26 cellular contexts compared by ENCODE assay signal in genomic region chr6:53418288-53418687, GRCh38.
"Had no signal": no experiment of that assay in that cellular context is flagged by ENCODE, and none has a peak within 500 bp of the region (broad histone marks: within the 10 kb centered on the region; RNA-seq: fewer than 3 reads in every experiment).

No MANE protein-coding gene starts in this region.

- H2AFZ ChIP-seq: hepatocyte, parathyroid adenoma had no signal

- H3K9me3 Mint-ChIP-seq: endodermal cell; naive thymus-derived CD8-positive, alpha-beta T cell; stimulated activated naive B cell treated with anti-CD40 and anti-IgM and Interleukin-4, amounts not matched to agents 10 μg/mL and 1 μg/mL and 100 μg/mL, for 72 hours; stimulated activated naive CD8-positive, alpha-beta T cell treated with anti-CD3 and anti-CD28 coated beads, Interleukin-15, amount 100 ng/mL, for 72 hours had no signal

- H3K36me3 Mint-ChIP-seq: naive thymus-derived CD8-positive, alpha-beta T cell; stimulated activated naive B cell treated with anti-CD40 and anti-IgM and Interleukin-4, amounts not matched to agents 10 μg/mL and 1 μg/mL and 100 μg/mL, for 72 hours had no signal

- H3K27me3 Mint-ChIP-seq: stimulated activated naive B cell treated with anti-CD40 and anti-IgM and Interleukin-4, amounts not matched to agents 10 μg/mL and 1 μg/mL and 100 μg/mL, for 72 hours had no signal

- H3K27ac ChIP-seq: coronary artery, esophagus muscularis mucosa, hepatocyte, parathyroid adenoma, prostate gland, spleen, thoracic aorta, transverse colon had no signal

- H3K4me2 ChIP-seq: hepatocyte had no signal

- H3K4me1 Mint-ChIP-seq: endodermal cell; naive thymus-derived CD8-positive, alpha-beta T cell; stimulated activated naive B cell treated with anti-CD40 and anti-IgM and Interleukin-4, amounts not matched to agents 10 μg/mL and 1 μg/mL and 100 μg/mL, for 72 hours; stimulated activated naive CD8-positive, alpha-beta T cell treated with anti-CD3 and anti-CD28 coated beads, Interleukin-15, amount 100 ng/mL, for 72 hours had no signal

- H3K27me3 ChIP-seq: esophagus muscularis mucosa, hepatocyte, spleen, transverse colon had no signal

- H3K4me1 ChIP-seq: esophagus muscularis mucosa, parathyroid adenoma, prostate gland, spleen, transverse colon had no signal

- ATAC-seq: left ventricle myocardium superior; naive thymus-derived CD8-positive, alpha-beta T cell; sciatic nerve; stimulated activated naive B cell treated with anti-CD40 and anti-IgM and Interleukin-4, amounts not matched to agents 10 μg/mL and 1 μg/mL and 100 μg/mL, for 72 hours; stimulated activated naive CD8-positive, alpha-beta T cell treated with anti-CD3 and anti-CD28 coated beads, Interleukin-15, amount 100 ng/mL, for 72 hours had no signal

- DNase-seq: central memory CD4-positive, alpha-beta T cell; effector CD4-positive, alpha-beta T cell; endodermal cell; foreskin melanocyte; head of caudate nucleus; kidney; left cardiac atrium; left ventricle myocardium superior; mesendoderm; naive thymus-derived CD8-positive, alpha-beta T cell; retina; spleen; stimulated activated CD4-positive, alpha-beta T cell treated with anti-CD3 and anti-CD28 coated beads, Interleukin-15, amount 100 ng/mL, for 24 hours; stimulated activated CD4-positive, alpha-beta T cell treated with anti-CD3 and anti-CD28 coated beads, Interleukin-1b, Interleukin-23, amount 100 ng/mL, for 48 hours; stimulated activated CD4-positive, alpha-beta T cell treated with anti-CD3 and anti-CD28 coated beads, Interleukin-4, amount 100 ng/mL, for 24 hours; stimulated activated naive B cell treated with anti-CD40 and anti-IgM and Interleukin-4, amounts not matched to agents 10 μg/mL and 1 μg/mL and 100 μg/mL, for 72 hours; stimulated activated naive CD8-positive, alpha-beta T cell treated with anti-CD3 and anti-CD28 coated beads, Interleukin-15, amount 100 ng/mL, for 72 hours; substantia nigra; transverse colon had no signal

- H3K79me2 ChIP-seq: hepatocyte, parathyroid adenoma had no signal

- H3K36me3 ChIP-seq: esophagus muscularis mucosa, prostate gland, spleen, thoracic aorta, transverse colon had no signal

- H3K27ac Mint-ChIP-seq: endodermal cell; naive thymus-derived CD8-positive, alpha-beta T cell; stimulated activated naive B cell treated with anti-CD40 and anti-IgM and Interleukin-4, amounts not matched to agents 10 μg/mL and 1 μg/mL and 100 μg/mL, for 72 hours; stimulated activated naive CD8-positive, alpha-beta T cell treated with anti-CD3 and anti-CD28 coated beads, Interleukin-15, amount 100 ng/mL, for 72 hours had no signal

- H3K4me3 ChIP-seq: coronary artery, esophagus muscularis mucosa, hepatocyte, prostate gland, spleen, thoracic aorta, transverse colon had no signal

- H3K9me3 ChIP-seq: esophagus muscularis mucosa, prostate gland, spleen, thoracic aorta, transverse colon had no signal

- H3K4me3 Mint-ChIP-seq: endodermal cell; naive thymus-derived CD8-positive, alpha-beta T cell; stimulated activated naive B cell treated with anti-CD40 and anti-IgM and Interleukin-4, amounts not matched to agents 10 μg/mL and 1 μg/mL and 100 μg/mL, for 72 hours; stimulated activated naive CD8-positive, alpha-beta T cell treated with anti-CD3 and anti-CD28 coated beads, Interleukin-15, amount 100 ng/mL, for 72 hours had no signal
